Comparison of ENCODE assay signal across 15 cellular contexts in the genomic region with DNA sequence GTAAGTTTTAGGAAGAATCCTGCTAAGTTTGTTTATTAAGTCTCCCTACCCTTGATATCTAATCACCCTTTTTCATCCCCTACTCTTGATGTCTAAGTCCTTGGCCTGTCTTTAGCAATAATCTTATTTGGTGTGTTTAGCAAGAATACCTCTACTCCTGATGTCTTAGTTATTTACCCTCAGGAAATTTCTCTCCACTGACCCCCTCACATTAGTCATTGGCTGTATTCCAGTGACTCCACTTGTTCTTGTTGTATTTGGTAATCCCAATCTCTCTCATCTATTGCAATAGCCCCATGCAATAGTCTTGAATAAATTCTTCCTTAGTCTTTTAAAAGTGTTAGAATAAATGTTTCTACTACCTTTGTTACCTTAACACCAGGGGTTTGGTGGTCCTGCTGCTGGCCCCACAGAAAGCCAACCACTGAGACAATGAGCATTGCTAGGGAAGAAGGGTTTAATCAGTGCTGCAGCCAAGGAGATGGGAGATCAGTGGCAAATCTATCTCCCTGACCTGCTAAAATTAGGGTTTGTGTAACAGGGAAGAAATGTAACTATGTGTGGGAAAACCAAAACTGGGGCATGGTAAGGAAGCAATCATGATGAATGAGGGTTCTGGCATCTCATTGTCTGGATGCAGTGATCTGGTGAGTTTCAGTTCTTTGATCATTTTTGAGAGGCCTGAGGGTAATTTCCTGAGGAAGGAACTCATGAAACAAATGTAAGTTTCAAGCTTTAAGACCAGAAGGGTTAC.
A peak's percentile ranks its signal among the peaks of the same experiment; 100 is the strongest.
DNase-seq lines count a peak whose midpoint lies in the region; FAIRE-seq lines count a peak whose summit lies in the region.
"Had no signal": no experiment of that assay in that cellular context is flagged by ENCODE, and none has a peak within 500 bp of the region (broad histone marks: within the 10 kb centered on the region; RNA-seq: fewer than 3 reads in every experiment).

No MANE protein-coding gene starts in this region.

- peak; percentile 80 for DNase-seq in ELR (ENCODE audit: low read depth)
- peak; percentile 11 to 58 for DNase-seq in NOMO-1 (lab: John Stamatoyannopoulos, UW; ENCODE audit: unreplicated experiment in 2 of 2)
- DNase-seq in dedifferentiated amniotic fluid mesenchymal stem cell (ENCODE audit: extremely low spot score), result peak; percentile 37
- no peak for DNase-seq in RPMI8226
- no peak for DNase-seq in activated gamma-delta T cell treated with Interleukin-2 at 50 U/mL for 16 hours
- DNase-seq in activated naive CD4-positive, alpha-beta T cell treated with anti-CD3 and anti-CD28 coated beads, Interleukin-2, amount 10 ng/mL, durations not matched to agents 7 days and 5 days, result no peak
- DNase-seq in GM19239 (ENCODE audit: insufficient read length, low spot score), result no peak
- DNase-seq: activated CD4-positive, alpha-beta T cell treated with anti-CD3 and anti-CD28 coated beads, Interleukin-2, amount 50 U/mL, for 48 hours; NCI-H1694; NCI-H774 had no signal

- H3K4me1 Mint-ChIP-seq in activated naive CD4-positive, alpha-beta T cell treated with anti-CD3 and anti-CD28 coated beads, Interleukin-2, amount 10 ng/mL, durations not matched to agents 7 days and 5 days, result peaks cover 26% of the 10 kb centered on the region

- no peak overlapping the region for H3K4me3 ChIP-seq in mesodermal cell (ENCODE audit: extremely low read depth, insufficient read depth, low read length, poor library complexity, severe bottlenecking)
- H3K4me3 ChIP-seq: vagina had no signal

- H3K4me1 ChIP-seq in mesodermal cell (ENCODE audit: control insufficient read depth, insufficient read depth, low read length, poor library complexity, severe bottlenecking), result peaks cover 12% of the 10 kb centered on the region
- H3K4me1 ChIP-seq: parathyroid adenoma, vagina had no signal

- CTCF ChIA-PET in activated naive CD4-positive, alpha-beta T cell treated with anti-CD3 and anti-CD28 coated beads, Interleukin-2, amount 10 ng/mL, durations not matched to agents 7 days and 5 days (lab: Charles Lee), result no interaction called here

- no peak overlapping the region for H3K4me3 Mint-ChIP-seq in activated naive CD4-positive, alpha-beta T cell treated with anti-CD3 and anti-CD28 coated beads, Interleukin-2, amount 10 ng/mL, durations not matched to agents 7 days and 5 days

- H3K27ac Mint-ChIP-seq in activated naive CD4-positive, alpha-beta T cell treated with anti-CD3 and anti-CD28 coated beads, Interleukin-2, amount 10 ng/mL, durations not matched to agents 7 days and 5 days, result no peak overlapping the region

- peak overlapping the region; percentile 78 for H3K27ac ChIP-seq in mesodermal cell (ENCODE audit: low read depth, low read length, severe bottlenecking)
- H3K27ac ChIP-seq: C4-2B, parathyroid adenoma, vagina had no signal

- FAIRE-seq in GM19239 (lab: Jason Lieb, UNC), result no peak
- FAIRE-seq: HepG2 had no signal

- H3K27me3 Mint-ChIP-seq in activated naive CD4-positive, alpha-beta T cell treated with anti-CD3 and anti-CD28 coated beads, Interleukin-2, amount 10 ng/mL, durations not matched to agents 7 days and 5 days, result peaks cover 8% of the 10 kb centered on the region

- no peaks in the 10 kb centered on the region for H3K36me3 Mint-ChIP-seq in activated naive CD4-positive, alpha-beta T cell treated with anti-CD3 and anti-CD28 coated beads, Interleukin-2, amount 10 ng/mL, durations not matched to agents 7 days and 5 days

- peaks cover 1% of the 10 kb centered on the region for H3K9me3 Mint-ChIP-seq in activated naive CD4-positive, alpha-beta T cell treated with anti-CD3 and anti-CD28 coated beads, Interleukin-2, amount 10 ng/mL, durations not matched to agents 7 days and 5 days

- no peaks in the 10 kb centered on the region for H3K9me3 ChIP-seq in mesodermal cell (ENCODE audit: control insufficient read depth, low read length)
- H3K9me3 ChIP-seq: vagina had no signal

- H3K36me3 ChIP-seq in mesodermal cell (ENCODE audit: control insufficient read depth, insufficient read depth, low read length), result no peaks in the 10 kb centered on the region
- H3K36me3 ChIP-seq: vagina had no signal

Comparison
In these comparisons a context has a peak if more than half of its experiments do, and no peak if none do; other contexts are left out.
1. DNase-seq: peak in ELR (single experiment), NOMO-1 (2 of 2) and dedifferentiated amniotic fluid mesenchymal stem cell (single experiment); none in RPMI8226 (single experiment), activated gamma-delta T cell treated with Interleukin-2 at 50 U/mL for 16 hours (single experiment), activated naive CD4-positive, alpha-beta T cell treated with anti-CD3 and anti-CD28 coated beads, Interleukin-2, amount 10 ng/mL, durations not matched to agents 7 days and 5 days (single experiment) and GM19239 (single experiment).